In the genomic region with DNA sequence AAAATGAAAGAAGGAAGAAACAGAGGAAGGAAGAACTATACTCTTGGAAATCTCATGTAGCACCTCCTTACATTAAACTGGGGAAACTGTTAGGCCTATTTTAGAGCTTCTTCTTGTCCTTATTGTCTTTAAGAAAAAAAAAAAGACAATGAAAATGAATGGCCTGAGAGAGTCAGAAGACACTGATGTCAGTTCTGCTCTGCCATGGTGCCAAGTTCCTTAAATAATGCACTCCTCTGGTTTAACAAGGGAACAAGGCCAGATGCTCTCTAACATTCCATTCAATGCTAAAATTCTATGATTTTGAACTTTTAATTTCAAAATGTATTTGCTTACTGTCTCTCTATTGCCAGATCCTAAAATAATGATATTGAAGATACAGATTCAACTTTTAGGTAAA, we compare ENCODE assay signal across 15 cellular contexts. TPM values are rescaled to one million over a fixed set of nuclear protein-coding genes. Genes with fewer than 3 reads are reported as not detected.
DNase-seq lines count a peak whose midpoint lies in the region; ATAC-seq lines count a peak whose summit lies in the region.
"Had no signal": no experiment of that assay in that cellular context is flagged by ENCODE, and none has a peak within 500 bp of the region (broad histone marks: within the 10 kb centered on the region; RNA-seq: fewer than 3 reads in every experiment).

No MANE protein-coding gene starts in this region.

- no peak for DNase-seq in activated CD4-positive, alpha-beta T cell treated with anti-CD3 and anti-CD28 coated beads, Interleukin-2, amount 10 ng/mL, durations not matched to agents 24 days and 14 days
- DNase-seq in activated CD4-positive, alpha-beta T cell treated with anti-CD3 and anti-CD28 coated beads for 1 hour, result no peak
- DNase-seq in Kasumi-1 (lab: John Stamatoyannopoulos, UW) (peak; percentile 15 to 26), NCI-H2196 (lab: John Stamatoyannopoulos, UW; ENCODE audit: unreplicated experiment) (no peak)
- DNase-seq: cortex of kidney, hypothalamus, naive B cell, NCI-H1694 had no signal

- H3K27me3 ChIP-seq in skeletal muscle tissue (ENCODE audit: control insufficient read depth in 3 of 3, insufficient read depth in 3 of 3, low read length in 3 of 3), result no peaks in the 10 kb centered on the region

- H3K27me3 Mint-ChIP-seq in activated CD4-positive, alpha-beta T cell treated with anti-CD3 and anti-CD28 coated beads, Interleukin-2, amount 10 ng/mL, durations not matched to agents 24 days and 14 days, result no peaks in the 10 kb centered on the region
- no peaks in the 10 kb centered on the region for H3K27me3 Mint-ChIP-seq in dendritic cell treated with granulocyte-macrophage colony-stimulating factor and Interleukin-4, amounts not matched to agents 40 ng/mL and 50 ng/mL, for 4 days
- H3K27me3 Mint-ChIP-seq: naive B cell had no signal

- H3K9ac ChIP-seq in skeletal muscle tissue (ENCODE audit: low read depth in 1 of 3, low read length in 3 of 3), result no peak overlapping the region

- peak overlapping the region; percentile 34 for H3K27ac Mint-ChIP-seq in activated CD4-positive, alpha-beta T cell treated with anti-CD3 and anti-CD28 coated beads, Interleukin-2, amount 10 ng/mL, durations not matched to agents 24 days and 14 days
- peak overlapping the region; percentile 62 for H3K27ac Mint-ChIP-seq in dendritic cell treated with granulocyte-macrophage colony-stimulating factor and Interleukin-4, amounts not matched to agents 40 ng/mL and 50 ng/mL, for 4 days
- H3K27ac Mint-ChIP-seq: WTC11 had no signal

- peaks cover 58% of the 10 kb centered on the region for H3K4me1 Mint-ChIP-seq in activated CD4-positive, alpha-beta T cell treated with anti-CD3 and anti-CD28 coated beads, Interleukin-2, amount 10 ng/mL, durations not matched to agents 24 days and 14 days
- H3K4me1 Mint-ChIP-seq in dendritic cell treated with granulocyte-macrophage colony-stimulating factor and Interleukin-4, amounts not matched to agents 40 ng/mL and 50 ng/mL, for 4 days (ENCODE audit: low read depth), result peaks cover 45% of the 10 kb centered on the region

- peaks cover 14 to 27% (median 25%) of the 10 kb centered on the region in 3 donors for H3K4me1 ChIP-seq in skeletal muscle tissue (ENCODE audit: control insufficient read depth in 3 of 3, insufficient read depth in 3 of 3, low read length in 3 of 3)

- no peaks in the 10 kb centered on the region for H3K9me3 ChIP-seq in skeletal muscle tissue (ENCODE audit: control insufficient read depth in 3 of 3, low read length in 3 of 3)

- H3K36me3 ChIP-seq in skeletal muscle tissue (ENCODE audit: control insufficient read depth in 3 of 3, insufficient read depth in 3 of 3, low read length in 3 of 3), result peaks cover 0 to 5% (median 0%) of the 10 kb centered on the region in 3 donors

- peak overlapping the region; percentile 23 for H3K27ac ChIP-seq in skeletal muscle tissue (ENCODE audit: low read depth, low read length)
- H3K27ac ChIP-seq: SK-N-MC had no signal

- intact Hi-C loops in activated CD4-positive, alpha-beta T cell treated with anti-CD3 and anti-CD28 coated beads, Interleukin-2, amount 10 ng/mL, durations not matched to agents 24 days and 14 days (cut with micrococcal nuclease), result no loop called here
- intact Hi-C loops in dendritic cell treated with granulocyte-macrophage colony-stimulating factor and Interleukin-4, amounts not matched to agents 40 ng/mL and 50 ng/mL, for 4 days (cut with micrococcal nuclease), result no loop called here

- H3K9me3 Mint-ChIP-seq in activated CD4-positive, alpha-beta T cell treated with anti-CD3 and anti-CD28 coated beads, Interleukin-2, amount 10 ng/mL, durations not matched to agents 24 days and 14 days, result no peaks in the 10 kb centered on the region
- no peaks in the 10 kb centered on the region for H3K9me3 Mint-ChIP-seq in dendritic cell treated with granulocyte-macrophage colony-stimulating factor and Interleukin-4, amounts not matched to agents 40 ng/mL and 50 ng/mL, for 4 days
- H3K9me3 Mint-ChIP-seq: naive B cell, WTC11 had no signal

- peaks cover 31% of the 10 kb centered on the region for H3K36me3 Mint-ChIP-seq in activated CD4-positive, alpha-beta T cell treated with anti-CD3 and anti-CD28 coated beads, Interleukin-2, amount 10 ng/mL, durations not matched to agents 24 days and 14 days (ENCODE audit: low read depth)
- H3K36me3 Mint-ChIP-seq in dendritic cell treated with granulocyte-macrophage colony-stimulating factor and Interleukin-4, amounts not matched to agents 40 ng/mL and 50 ng/mL, for 4 days (ENCODE audit: low read depth), result peaks cover 27% of the 10 kb centered on the region
- H3K36me3 Mint-ChIP-seq: WTC11 had no signal

- no peak overlapping the region for H3K4me3 ChIP-seq in skeletal muscle tissue (ENCODE audit: low read length in 3 of 3)
- H3K4me3 ChIP-seq: K562, SK-N-MC had no signal

- H3K4me3 Mint-ChIP-seq in activated CD4-positive, alpha-beta T cell treated with anti-CD3 and anti-CD28 coated beads, Interleukin-2, amount 10 ng/mL, durations not matched to agents 24 days and 14 days, result peak overlapping the region; percentile 1
- no peak overlapping the region for H3K4me3 Mint-ChIP-seq in dendritic cell treated with granulocyte-macrophage colony-stimulating factor and Interleukin-4, amounts not matched to agents 40 ng/mL and 50 ng/mL, for 4 days
- H3K4me3 Mint-ChIP-seq: WTC11 had no signal

- ATAC-seq in GM18502 (IDR thresholded peaks at IDR 0.05; ENCODE audit: poor library complexity, unreplicated experiment) (no peak), GM18858 (IDR thresholded peaks at IDR 0.05; ENCODE audit: unreplicated experiment) (no peak)
- ATAC-seq: K562, WTC11 had no signal

RNA-seq across cellular contexts. Expression of a gene that starts 4.4 kb away (rescaled TPM):
- 296 and 298 TPM in 2 replicates for total RNA-seq in activated CD4-positive, alpha-beta T cell treated with anti-CD3 and anti-CD28 coated beads, Interleukin-2, amount 10 ng/mL, durations not matched to agents 24 days and 14 days
- total RNA-seq in skeletal muscle tissue, result 76.7 TPM

Comparison
In these comparisons a context has a peak if more than half of its experiments do, and no peak if none do; other contexts are left out.
1. DNase-seq: peak in Kasumi-1 (2 of 2); none in activated CD4-positive, alpha-beta T cell treated with anti-CD3 and anti-CD28 coated beads, Interleukin-2, amount 10 ng/mL, durations not matched to agents 24 days and 14 days (single experiment), activated CD4-positive, alpha-beta T cell treated with anti-CD3 and anti-CD28 coated beads for 1 hour (single experiment) and NCI-H2196 (single experiment).